In genomic region chr22:25216230-25216629, GRCh38 we compare ENCODE assay signal across 9 cellular contexts. TPM values are rescaled to one million over a fixed set of nuclear protein-coding genes. Genes with fewer than 3 reads are reported as not detected.
"Had no signal": no experiment of that assay in that cellular context is flagged by ENCODE, and none has a peak within 500 bp of the region (broad histone marks: within the 10 kb centered on the region; RNA-seq: fewer than 3 reads in every experiment).

No MANE protein-coding gene starts in this region.

- FAIRE-seq: H1, H54, HTR-8/SVneo had no signal

- H3K27ac Mint-ChIP-seq: GM23338, H9, IgD-negative memory B cell had no signal

- H3K4me2 ChIP-seq: GM23338 had no signal

- H3K4me3 ChIP-seq: GM23338 had no signal

- DNase-seq: H9, HCEC 1CT, KG1 had no signal

- H3K36me3 Mint-ChIP-seq: IgD-negative memory B cell had no signal

- ATAC-seq: GM23338 had no signal

- H3K4me1 Mint-ChIP-seq: GM23338, H9, IgD-negative memory B cell had no signal

- H3K4me3 Mint-ChIP-seq: GM23338, H9, IgD-negative memory B cell had no signal

RNA-seq across cellular contexts. Expression of gene CRYBB2, which starts 3.2 kb away (rescaled TPM):
- total RNA-seq: H1, H9, HT-29 had no signal
- polyA plus RNA-seq: IgD-negative memory B cell had no signal

RNA-seq across cellular contexts. Expression of gene CRYBB3, which starts 16.6 kb away (rescaled TPM):
- polyA plus RNA-seq: GM23338, IgD-negative memory B cell had no signal
